ENCODE assay signal across 1 cellular context in the genomic region with DNA sequence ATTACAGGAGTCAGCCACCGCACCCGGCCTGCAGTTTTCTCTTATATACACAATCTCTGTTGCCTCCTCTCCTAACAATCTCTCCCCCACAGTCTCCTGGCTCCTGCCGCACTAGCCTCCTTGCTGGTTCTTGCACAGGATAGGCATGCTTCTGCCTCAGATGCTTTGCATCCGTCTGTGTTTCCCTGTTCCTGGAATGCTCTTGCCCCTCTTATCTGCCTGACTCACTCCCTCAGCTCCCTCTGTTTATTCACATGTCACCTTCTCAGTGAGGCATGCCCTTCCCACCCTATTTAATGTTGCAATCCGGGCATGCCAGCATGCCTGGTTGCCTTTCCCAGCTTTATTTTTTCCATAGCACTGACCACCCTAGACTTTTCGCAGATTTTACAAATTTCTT.
TF ChIP-seq lines count a peak whose summit lies in the region.

No MANE protein-coding gene starts in this region.

TF ChIP-seq in GM23338, 12 proteins besides CTCF, POLR2A, EP300 and RAD21 (continued from another document):
- TF ChIP-seq, protein P1, sequence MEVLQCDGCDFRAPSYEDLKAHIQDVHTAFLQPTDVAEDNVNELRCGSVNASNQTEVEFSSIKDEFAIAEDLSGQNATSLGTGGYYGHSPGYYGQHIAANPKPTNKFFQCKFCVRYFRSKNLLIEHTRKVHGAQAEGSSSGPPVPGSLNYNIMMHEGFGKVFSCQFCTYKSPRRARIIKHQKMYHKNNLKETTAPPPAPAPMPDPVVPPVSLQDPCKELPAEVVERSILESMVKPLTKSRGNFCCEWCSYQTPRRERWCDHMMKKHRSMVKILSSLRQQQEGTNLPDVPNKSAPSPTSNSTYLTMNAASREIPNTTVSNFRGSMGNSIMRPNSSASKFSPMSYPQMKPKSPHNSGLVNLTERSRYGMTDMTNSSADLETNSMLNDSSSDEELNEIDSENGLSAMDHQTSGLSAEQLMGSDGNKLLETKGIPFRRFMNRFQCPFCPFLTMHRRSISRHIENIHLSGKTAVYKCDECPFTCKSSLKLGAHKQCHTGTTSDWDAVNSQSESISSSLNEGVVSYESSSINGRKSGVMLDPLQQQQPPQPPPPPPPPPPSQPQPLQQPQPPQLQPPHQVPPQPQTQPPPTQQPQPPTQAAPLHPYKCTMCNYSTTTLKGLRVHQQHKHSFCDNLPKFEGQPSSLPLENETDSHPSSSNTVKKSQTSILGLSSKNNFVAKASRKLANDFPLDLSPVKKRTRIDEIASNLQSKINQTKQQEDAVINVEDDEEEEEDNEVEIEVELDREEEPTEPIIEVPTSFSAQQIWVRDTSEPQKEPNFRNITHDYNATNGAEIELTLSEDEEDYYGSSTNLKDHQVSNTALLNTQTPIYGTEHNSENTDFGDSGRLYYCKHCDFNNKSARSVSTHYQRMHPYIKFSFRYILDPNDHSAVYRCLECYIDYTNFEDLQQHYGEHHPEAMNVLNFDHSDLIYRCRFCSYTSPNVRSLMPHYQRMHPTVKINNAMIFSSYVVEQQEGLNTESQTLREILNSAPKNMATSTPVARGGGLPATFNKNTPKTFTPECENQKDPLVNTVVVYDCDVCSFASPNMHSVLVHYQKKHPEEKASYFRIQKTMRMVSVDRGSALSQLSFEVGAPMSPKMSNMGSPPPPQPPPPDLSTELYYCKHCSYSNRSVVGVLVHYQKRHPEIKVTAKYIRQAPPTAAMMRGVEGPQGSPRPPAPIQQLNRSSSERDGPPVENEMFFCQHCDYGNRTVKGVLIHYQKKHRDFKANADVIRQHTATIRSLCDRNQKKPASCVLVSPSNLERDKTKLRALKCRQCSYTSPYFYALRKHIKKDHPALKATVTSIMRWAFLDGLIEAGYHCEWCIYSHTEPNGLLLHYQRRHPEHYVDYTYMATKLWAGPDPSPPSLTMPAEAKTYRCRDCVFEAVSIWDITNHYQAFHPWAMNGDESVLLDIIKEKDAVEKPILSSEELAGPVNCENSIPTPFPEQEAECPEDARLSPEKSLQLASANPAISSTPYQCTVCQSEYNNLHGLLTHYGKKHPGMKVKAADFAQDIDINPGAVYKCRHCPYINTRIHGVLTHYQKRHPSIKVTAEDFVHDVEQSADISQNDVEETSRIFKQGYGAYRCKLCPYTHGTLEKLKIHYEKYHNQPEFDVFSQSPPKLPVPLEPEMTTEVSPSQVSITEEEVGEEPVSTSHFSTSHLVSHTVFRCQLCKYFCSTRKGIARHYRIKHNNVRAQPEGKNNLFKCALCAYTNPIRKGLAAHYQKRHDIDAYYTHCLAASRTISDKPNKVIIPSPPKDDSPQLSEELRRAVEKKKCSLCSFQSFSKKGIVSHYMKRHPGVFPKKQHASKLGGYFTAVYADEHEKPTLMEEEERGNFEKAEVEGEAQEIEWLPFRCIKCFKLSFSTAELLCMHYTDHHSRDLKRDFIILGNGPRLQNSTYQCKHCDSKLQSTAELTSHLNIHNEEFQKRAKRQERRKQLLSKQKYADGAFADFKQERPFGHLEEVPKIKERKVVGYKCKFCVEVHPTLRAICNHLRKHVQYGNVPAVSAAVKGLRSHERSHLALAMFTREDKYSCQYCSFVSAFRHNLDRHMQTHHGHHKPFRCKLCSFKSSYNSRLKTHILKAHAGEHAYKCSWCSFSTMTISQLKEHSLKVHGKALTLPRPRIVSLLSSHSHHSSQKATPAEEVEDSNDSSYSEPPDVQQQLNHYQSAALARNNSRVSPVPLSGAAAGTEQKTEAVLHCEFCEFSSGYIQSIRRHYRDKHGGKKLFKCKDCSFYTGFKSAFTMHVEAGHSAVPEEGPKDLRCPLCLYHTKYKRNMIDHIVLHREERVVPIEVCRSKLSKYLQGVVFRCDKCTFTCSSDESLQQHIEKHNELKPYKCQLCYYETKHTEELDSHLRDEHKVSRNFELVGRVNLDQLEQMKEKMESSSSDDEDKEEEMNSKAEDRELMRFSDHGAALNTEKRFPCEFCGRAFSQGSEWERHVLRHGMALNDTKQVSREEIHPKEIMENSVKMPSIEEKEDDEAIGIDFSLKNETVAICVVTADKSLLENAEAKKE (CRISPR knock-in tag; IDR thresholded peaks at IDR 0.05), result no peak
- no peak for TF ChIP-seq POLR2AphosphoS5 (IDR thresholded peaks at IDR 0.05; ENCODE audit: low read depth)
- TF ChIP-seq ZNF114 (CRISPR knock-in tag; IDR thresholded peaks at IDR 0.05), result no peak
- no peak for TF ChIP-seq JUNB (IDR thresholded peaks at IDR 0.05; ENCODE audit: unreplicated experiment)
- TF ChIP-seq CREB1 (CRISPR knock-in tag; IDR thresholded peaks at IDR 0.05; ENCODE audit: low read depth), result no peak
- no peak for TF ChIP-seq ZNF331 (CRISPR knock-in tag; IDR thresholded peaks at IDR 0.05; ENCODE audit: low read depth)
